In the genomic region with DNA sequence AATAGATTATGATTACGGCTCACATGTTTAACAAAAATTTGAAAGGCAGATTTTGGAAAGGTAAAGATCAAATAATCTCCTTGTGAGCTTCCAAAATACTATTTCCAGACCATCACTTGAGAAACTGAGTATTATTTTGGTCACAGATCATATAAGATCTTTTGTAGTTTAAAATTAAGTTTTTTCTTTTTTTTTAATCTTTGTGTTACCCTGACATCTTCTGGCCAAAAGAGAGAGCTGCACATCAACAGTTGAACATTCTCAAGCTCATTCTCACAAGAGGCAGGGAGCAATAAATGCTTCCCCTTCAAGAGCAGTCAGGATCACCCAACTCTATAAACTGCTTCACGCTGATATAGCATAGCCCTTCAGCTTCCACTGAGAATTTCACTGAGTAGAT, we compare ENCODE assay signal across 2 cellular contexts.
TF ChIP-seq lines count a peak whose summit lies in the region.

No MANE protein-coding gene starts in this region.

TF ChIP-seq in WTC11, 78 proteins besides CTCF, POLR2A, EP300 and RAD21:
- no peak for TF ChIP-seq EMX1 (CRISPR knock-in tag; IDR thresholded peaks at IDR 0.05)
- TF ChIP-seq GABPB1 (CRISPR knock-in tag; IDR thresholded peaks at IDR 0.05), result no peak
- TF ChIP-seq IRF2 (CRISPR knock-in tag; IDR thresholded peaks at IDR 0.05; ENCODE audit: borderline replicate concordance, low read depth), result no peak
- TF ChIP-seq ZNF416 (CRISPR knock-in tag; IDR thresholded peaks at IDR 0.05), result no peak
- no peak for TF ChIP-seq ESRRA (CRISPR knock-in tag; IDR thresholded peaks at IDR 0.05; ENCODE audit: borderline replicate concordance)
- TF ChIP-seq PRDM15 (CRISPR knock-in tag; IDR thresholded peaks at IDR 0.05), result no peak

TF ChIP-seq in HepG2, 621 proteins besides CTCF, POLR2A, EP300 and RAD21:
- TF ChIP-seq STAG1 (CRISPR knock-in tag; IDR thresholded peaks at IDR 0.05) (peak; percentile 37), KLF15 (CRISPR knock-in tag; IDR thresholded peaks at IDR 0.05; ENCODE audit: borderline replicate concordance) (no peak)
TF ChIP-seq in HepG2: peak in this region for 1.
